ENCODE assay signal across 33 cellular contexts in the genomic region with DNA sequence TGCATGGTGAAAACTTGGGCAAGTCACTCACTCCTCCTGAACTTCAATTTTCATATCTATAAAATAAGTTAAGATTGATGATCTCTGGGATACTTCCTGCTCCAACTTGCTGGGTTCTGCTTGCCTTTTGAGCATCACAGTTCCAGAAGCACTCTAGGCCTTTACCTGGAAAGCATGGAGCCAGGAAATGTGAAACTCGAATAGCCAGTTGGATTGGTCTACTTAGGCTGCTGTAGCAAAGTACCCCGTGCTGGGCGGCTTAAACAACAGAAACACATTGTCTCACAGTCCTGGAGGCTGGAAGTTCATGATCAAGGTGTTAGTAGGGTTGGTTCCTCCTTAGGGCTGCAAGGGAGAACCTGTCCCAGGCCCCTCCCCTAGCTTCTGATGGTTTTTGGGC.
"Had no signal": no experiment of that assay in that cellular context is flagged by ENCODE, and none has a peak within 500 bp of the region (broad histone marks: within the 10 kb centered on the region; RNA-seq: fewer than 3 reads in every experiment).

No MANE protein-coding gene starts in this region.

- H3K4me1 Mint-ChIP-seq: activated B cell treated with CpG ODN at 0.5 μM for 24 hours; activated naive CD8-positive, alpha-beta T cell treated with anti-CD3 and anti-CD28 coated beads, Interleukin-2, amount 50 U/mL, for 24 hours; brain had no signal

- H3K27ac Mint-ChIP-seq: activated B cell treated with CpG ODN at 0.5 μM for 24 hours; activated CD4-positive, alpha-beta memory T cell treated with anti-CD3 and anti-CD28 coated beads for 36 hours; activated CD8-positive, alpha-beta memory T cell treated with anti-CD3 and anti-CD28 coated beads, Interleukin-2, amount 10 ng/mL, durations not matched to agents 7 days and 5 days; activated naive CD4-positive, alpha-beta T cell treated with anti-CD3 and anti-CD28 coated beads, Interleukin-2, amount 10 ng/mL, durations not matched to agents 7 days and 5 days; activated naive CD8-positive, alpha-beta T cell; activated naive CD8-positive, alpha-beta T cell treated with anti-CD3 and anti-CD28 coated beads, Interleukin-2, amount 50 U/mL, for 24 hours; brain had no signal

- ATAC-seq: activated CD8-positive, alpha-beta memory T cell treated with anti-CD3 and anti-CD28 coated beads, Interleukin-2, amount 10 ng/mL, durations not matched to agents 7 days and 5 days; activated naive CD8-positive, alpha-beta T cell treated with anti-CD3 and anti-CD28 coated beads, Interleukin-2, amount 50 U/mL, for 24 hours had no signal

- DNase-seq: activated B cell treated with CpG ODN at 0.5 μM for 24 hours; activated CD4-positive, alpha-beta memory T cell treated with anti-CD3 and anti-CD28 coated beads for 36 hours; activated CD4-positive, alpha-beta T cell treated with anti-CD3 and anti-CD28 coated beads for 4 hours; activated CD4-positive, alpha-beta T cell treated with anti-CD3 and anti-CD28 coated beads, Interleukin-2, amount 50 U/mL, for 1 hour; activated CD4-positive, CD25-positive, alpha-beta regulatory T cell treated with anti-CD3 and anti-CD28 coated beads, Interleukin-2, amount 50 U/mL, for 72 hours; activated CD8-positive, alpha-beta memory T cell treated with anti-CD3 and anti-CD28 coated beads for 24 hours; activated CD8-positive, alpha-beta memory T cell treated with anti-CD3 and anti-CD28 coated beads, Interleukin-2, amount 10 ng/mL, durations not matched to agents 7 days and 5 days; activated CD8-positive, alpha-beta memory T cell treated with anti-CD3 and anti-CD28 coated beads, Interleukin-2, amount 50 U/mL, for 48 hours; activated effector memory CD4-positive, alpha-beta T cell treated with Interleukin-2 at 50 U/mL for 16 hours; activated naive CD4-positive, alpha-beta T cell treated with anti-CD3 and anti-CD28 coated beads, Interleukin-2, amount 10 ng/mL, durations not matched to agents 7 days and 5 days; activated naive CD8-positive, alpha-beta T cell treated with anti-CD3 and anti-CD28 coated beads, Interleukin-2, amount 50 U/mL, for 24 hours; activated T-cell treated with anti-CD3 and anti-CD28 coated beads, Interleukin-2, amount 50 U/mL, for 48 hours; anterior cingulate cortex; caudate nucleus; cerebellar nuclear complex; NCI-H1092 treated with DMSO at 0.1 percent for 48 hours; NCI-H1417; NCI-H146; NCI-H187; NCI-H2029 treated with DMSO at 0.1 percent for 48 hours; NCI-H2107; NCI-H2171; NCI-H510A; NCI-H526 treated with DMSO at 0.1 percent for 48 hours; Right ventricle myocardium superior; SW 1271; T-helper 1 cell; T-helper 2 cell; T-helper 9 cell had no signal

- H3K27me3 Mint-ChIP-seq: activated naive CD8-positive, alpha-beta T cell had no signal

- H3K9me3 Mint-ChIP-seq: activated B cell treated with CpG ODN at 0.5 μM for 24 hours; activated CD4-positive, alpha-beta memory T cell treated with anti-CD3 and anti-CD28 coated beads for 36 hours; activated naive CD4-positive, alpha-beta T cell treated with anti-CD3 and anti-CD28 coated beads, Interleukin-2, amount 10 ng/mL, durations not matched to agents 7 days and 5 days; activated naive CD8-positive, alpha-beta T cell treated with anti-CD3 and anti-CD28 coated beads, Interleukin-2, amount 50 U/mL, for 24 hours; brain had no signal

- H3K27ac ChIP-seq: RWPE1, VCaP had no signal

- H3K36me3 Mint-ChIP-seq: activated CD4-positive, alpha-beta memory T cell treated with anti-CD3 and anti-CD28 coated beads for 36 hours; activated naive CD4-positive, alpha-beta T cell treated with anti-CD3 and anti-CD28 coated beads, Interleukin-2, amount 10 ng/mL, durations not matched to agents 7 days and 5 days; activated naive CD8-positive, alpha-beta T cell; brain had no signal

- H3K4me3 Mint-ChIP-seq: activated B cell treated with CpG ODN at 0.5 μM for 24 hours; activated CD4-positive, alpha-beta memory T cell treated with anti-CD3 and anti-CD28 coated beads for 36 hours; activated CD8-positive, alpha-beta memory T cell treated with anti-CD3 and anti-CD28 coated beads, Interleukin-2, amount 10 ng/mL, durations not matched to agents 7 days and 5 days; activated naive CD4-positive, alpha-beta T cell treated with anti-CD3 and anti-CD28 coated beads, Interleukin-2, amount 10 ng/mL, durations not matched to agents 7 days and 5 days; activated naive CD8-positive, alpha-beta T cell; activated naive CD8-positive, alpha-beta T cell treated with anti-CD3 and anti-CD28 coated beads, Interleukin-2, amount 50 U/mL, for 24 hours; brain had no signal
